ENCODE assay signal across 1 cellular context in genomic region chr1:156104861-156105546, GRCh38.
TF ChIP-seq lines count a peak whose summit lies in the region.

No MANE protein-coding gene starts in this region.

TF ChIP-seq in liver, 16 proteins besides CTCF, POLR2A, EP300 and RAD21 (continued from another document):
- no peak for TF ChIP-seq EGR1 (IDR thresholded peaks at IDR 0.05; ENCODE audit: low read depth in 2 of 2)
- TF ChIP-seq RXRA (IDR thresholded peaks at IDR 0.05): no peak
- no peak for TF ChIP-seq JUND (IDR thresholded peaks at IDR 0.05)
- TF ChIP-seq ZBTB33 (IDR thresholded peaks at IDR 0.05): no peak
- no peak for TF ChIP-seq MAX (IDR thresholded peaks at IDR 0.05)
- TF ChIP-seq GABPA (IDR thresholded peaks at IDR 0.05 in 1 of 2, conservative IDR thresholded peaks at IDR 0.05 in 1 of 2): no peak
- no peak for TF ChIP-seq REST (IDR thresholded peaks at IDR 0.05)
- TF ChIP-seq FOXA2 (IDR thresholded peaks at IDR 0.05): no peak
